Comparison of ENCODE assay signal across 14 cellular contexts in the genomic region with DNA sequence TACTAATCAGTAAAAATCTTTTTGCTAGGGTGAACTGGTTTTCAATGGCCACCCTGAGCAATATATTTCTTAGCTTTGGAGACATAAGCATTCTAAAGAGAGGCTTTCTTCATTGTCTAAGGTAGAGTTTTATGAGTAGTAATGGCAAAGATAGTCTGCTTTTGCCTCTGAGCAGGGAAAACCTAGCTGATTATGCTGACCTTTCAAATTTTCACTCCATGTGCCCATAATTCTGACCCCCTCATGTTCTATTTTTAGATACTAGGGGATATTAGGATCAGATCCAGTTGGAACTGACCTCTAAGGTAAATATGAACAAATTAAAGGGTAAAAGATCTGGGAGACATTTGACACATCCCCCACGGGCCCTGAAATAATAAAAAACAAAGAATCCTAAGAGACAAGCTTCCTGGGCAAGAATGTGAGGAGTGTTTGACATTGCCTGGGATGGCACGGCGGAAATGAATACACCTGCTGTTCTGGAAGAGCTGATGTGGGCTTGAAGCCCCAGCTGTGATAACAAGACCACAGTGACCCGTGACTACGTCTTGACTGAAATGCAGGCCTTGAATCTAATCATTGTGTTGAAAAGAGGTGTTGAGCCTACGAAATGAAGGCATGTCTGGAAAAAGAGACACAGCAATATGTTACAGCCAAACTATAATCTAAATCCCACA.
A peak's percentile ranks its signal among the peaks of the same experiment; 100 is the strongest.
DNase-seq lines count a peak whose midpoint lies in the region; FAIRE-seq and TF ChIP-seq lines count a peak whose summit lies in the region.
"Had no signal": no experiment of that assay in that cellular context is flagged by ENCODE, and none has a peak within 500 bp of the region (broad histone marks: within the 10 kb centered on the region; RNA-seq: fewer than 3 reads in every experiment).

No MANE protein-coding gene starts in this region.

- H3K9ac ChIP-seq in astrocyte (ENCODE audit: low read length) = no peak overlapping the region
- H3K9ac ChIP-seq in neural cell (ENCODE audit: low read length) = no peak overlapping the region
- H3K9ac ChIP-seq: BLaER1 had no signal

- TF ChIP-seq EP300 in neural cell (conservative IDR thresholded peaks at IDR 0.05; ENCODE audit: poor library complexity, severe bottlenecking) = peak; percentile 23

- peaks cover 5% of the 10 kb centered on the region for H3K9me3 Mint-ChIP-seq in activated CD4-positive, alpha-beta T cell treated with anti-CD3 and anti-CD28 coated beads, Interleukin-2, amount 10 ng/mL, durations not matched to agents 24 days and 14 days
- H3K9me3 Mint-ChIP-seq in astrocyte (ENCODE audit: unreplicated experiment) = no peaks in the 10 kb centered on the region

- H3K27ac Mint-ChIP-seq in activated CD4-positive, alpha-beta T cell treated with anti-CD3 and anti-CD28 coated beads, Interleukin-2, amount 10 ng/mL, durations not matched to agents 24 days and 14 days = no peak overlapping the region
- H3K27ac Mint-ChIP-seq in astrocyte (ENCODE audit: unreplicated experiment) = no peak overlapping the region
- H3K27ac Mint-ChIP-seq: CD8-positive, alpha-beta memory T cell had no signal

- H3F3A ChIP-seq in neural cell (ENCODE audit: insufficient read depth, low read length, poor library complexity, severe bottlenecking) = no peaks in the 10 kb centered on the region

- no peaks in the 10 kb centered on the region for H3K4me1 Mint-ChIP-seq in activated CD4-positive, alpha-beta T cell treated with anti-CD3 and anti-CD28 coated beads, Interleukin-2, amount 10 ng/mL, durations not matched to agents 24 days and 14 days
- H3K4me1 Mint-ChIP-seq in astrocyte (ENCODE audit: low read depth, unreplicated experiment) = peaks cover 1% of the 10 kb centered on the region
- H3K4me1 Mint-ChIP-seq: CD8-positive, alpha-beta memory T cell had no signal

- H3K4me3 ChIP-seq in astrocyte (ENCODE audit: insufficient read depth, low read depth, low read length) = no peak overlapping the region
- H3K4me3 ChIP-seq in neural cell (ENCODE audit: low read length) = no peak overlapping the region
- H3K4me3 ChIP-seq: BLaER1 had no signal

- no peak overlapping the region for H2AFZ ChIP-seq in astrocyte (ENCODE audit: low read depth, low read length)
- no peak overlapping the region for H2AFZ ChIP-seq in neural cell (ENCODE audit: low read depth, low read length)

- H3K36me3 ChIP-seq in astrocyte (ENCODE audit: insufficient read depth, low read length) (no peaks in the 10 kb centered on the region), neural cell (ENCODE audit: insufficient read depth, low read length) (no peaks in the 10 kb centered on the region)
- H3K36me3 ChIP-seq: BLaER1 had no signal

- peak; percentile 8 for DNase-seq in activated CD4-positive, alpha-beta T cell treated with anti-CD3 and anti-CD28 coated beads, Interleukin-2, amount 10 ng/mL, durations not matched to agents 24 days and 14 days
- no peak for DNase-seq in activated CD4-positive, alpha-beta T cell treated with anti-CD3 and anti-CD28 coated beads for 48 hours
- DNase-seq in astrocyte (ENCODE audit: low read depth) = no peak
- DNase-seq in activated T-cell treated with anti-CD3 and anti-CD28 coated beads, Interleukin-2, amount 50 U/mL, for 1 hour = no peak
- no peak for DNase-seq in cerebellum (ENCODE audit: low spot score)
- no peak for DNase-seq in SIG-M5 treated with dmso at 0.1 percent for 504 hours (lab: John Stamatoyannopoulos, UW; ENCODE audit: unreplicated experiment)
- DNase-seq: AML-193; CD8-positive, alpha-beta memory T cell; DMS53; GF-D8 had no signal

- H4K20me1 ChIP-seq in astrocyte (ENCODE audit: insufficient read depth, low read length) = no peaks in the 10 kb centered on the region
- H4K20me1 ChIP-seq in neural cell (ENCODE audit: insufficient read depth) = no peaks in the 10 kb centered on the region
- H4K20me1 ChIP-seq: BLaER1 had no signal

- no peak overlapping the region for H3K27ac ChIP-seq in astrocyte (ENCODE audit: low read depth, low read length)
- H3K27ac ChIP-seq in neural cell (ENCODE audit: low read length) = no peak overlapping the region
- H3K27ac ChIP-seq: 22Rv1, BLaER1 had no signal

- no peak for TF ChIP-seq RAD21 in neural cell (conservative IDR thresholded peaks at IDR 0.05)

- no peaks in the 10 kb centered on the region for H3K36me3 Mint-ChIP-seq in activated CD4-positive, alpha-beta T cell treated with anti-CD3 and anti-CD28 coated beads, Interleukin-2, amount 10 ng/mL, durations not matched to agents 24 days and 14 days (ENCODE audit: low read depth)
- H3K36me3 Mint-ChIP-seq in astrocyte (ENCODE audit: low read depth, unreplicated experiment) = no peaks in the 10 kb centered on the region
- H3K36me3 Mint-ChIP-seq: CD8-positive, alpha-beta memory T cell had no signal

- H3K9me2 ChIP-seq in neural cell (ENCODE audit: insufficient read depth, low read length) = no peaks in the 10 kb centered on the region

- no peak overlapping the region for H3K4me3 Mint-ChIP-seq in activated CD4-positive, alpha-beta T cell treated with anti-CD3 and anti-CD28 coated beads, Interleukin-2, amount 10 ng/mL, durations not matched to agents 24 days and 14 days
- H3K4me3 Mint-ChIP-seq in astrocyte (ENCODE audit: unreplicated experiment) = no peak overlapping the region
- H3K4me3 Mint-ChIP-seq: CD8-positive, alpha-beta memory T cell had no signal

- TF ChIP-seq CTCF in astrocyte (IDR thresholded peaks at IDR 0.05; ENCODE audit: insufficient read depth, low read depth, low read length) = no peak
- TF ChIP-seq CTCF in neural cell (IDR thresholded peaks at IDR 0.05; ENCODE audit: poor library complexity, severe bottlenecking) = no peak

- FAIRE-seq in astrocyte (lab: Jason Lieb, UNC) = peak; percentile 20
- FAIRE-seq: H54 had no signal

- no peak overlapping the region for H3K4me2 ChIP-seq in astrocyte (ENCODE audit: low read length)
- no peak overlapping the region for H3K4me2 ChIP-seq in neural cell (ENCODE audit: low read length)
- H3K4me2 ChIP-seq: BLaER1 had no signal

- no peaks in the 10 kb centered on the region for H3K27me3 ChIP-seq in astrocyte (ENCODE audit: insufficient read depth, low read length)
- H3K27me3 ChIP-seq in neural cell (ENCODE audit: insufficient read depth, low read depth, low read length) = no peaks in the 10 kb centered on the region
- H3K27me3 ChIP-seq: BLaER1 had no signal

- H3K9me3 ChIP-seq in astrocyte (ENCODE audit: insufficient read depth, low read depth, low read length) (peaks cover 9% of the 10 kb centered on the region), neural cell (ENCODE audit: low read length) (no peaks in the 10 kb centered on the region)
- H3K9me3 ChIP-seq: BLaER1 had no signal

- H3K27me3 Mint-ChIP-seq in activated CD4-positive, alpha-beta T cell treated with anti-CD3 and anti-CD28 coated beads, Interleukin-2, amount 10 ng/mL, durations not matched to agents 24 days and 14 days = no peaks in the 10 kb centered on the region
- no peaks in the 10 kb centered on the region for H3K27me3 Mint-ChIP-seq in astrocyte (ENCODE audit: low read depth, unreplicated experiment)
- H3K27me3 Mint-ChIP-seq: CD8-positive, alpha-beta memory T cell had no signal

- H3K79me2 ChIP-seq in astrocyte (ENCODE audit: insufficient read depth, low read length) (no peaks in the 10 kb centered on the region), neural cell (replicated peaks; ENCODE audit: insufficient read depth, low read length) (no peaks in the 10 kb centered on the region)

- intact Hi-C loops in activated CD4-positive, alpha-beta T cell treated with anti-CD3 and anti-CD28 coated beads, Interleukin-2, amount 10 ng/mL, durations not matched to agents 24 days and 14 days (cut with micrococcal nuclease) = no loop called here

- no peaks in the 10 kb centered on the region for H3K4me1 ChIP-seq in astrocyte (ENCODE audit: insufficient read depth, low read length)
- H3K4me1 ChIP-seq: BLaER1 had no signal

TF ChIP-seq in neural cell, 6 proteins besides CTCF, POLR2A, EP300 and RAD21:
- no peak for TF ChIP-seq POLR2AphosphoS5 (IDR thresholded peaks at IDR 0.05)
- TF ChIP-seq SMC3 (conservative IDR thresholded peaks at IDR 0.05; ENCODE audit: poor library complexity) = no peak
- no peak for TF ChIP-seq TAF1 (IDR thresholded peaks at IDR 0.05; ENCODE audit: low read depth)
- no peak for TF ChIP-seq EZH2 (IDR thresholded peaks at IDR 0.05; ENCODE audit: borderline replicate concordance, insufficient read depth, low read length, poor library complexity, severe bottlenecking)
- TF ChIP-seq, protein P1, sequence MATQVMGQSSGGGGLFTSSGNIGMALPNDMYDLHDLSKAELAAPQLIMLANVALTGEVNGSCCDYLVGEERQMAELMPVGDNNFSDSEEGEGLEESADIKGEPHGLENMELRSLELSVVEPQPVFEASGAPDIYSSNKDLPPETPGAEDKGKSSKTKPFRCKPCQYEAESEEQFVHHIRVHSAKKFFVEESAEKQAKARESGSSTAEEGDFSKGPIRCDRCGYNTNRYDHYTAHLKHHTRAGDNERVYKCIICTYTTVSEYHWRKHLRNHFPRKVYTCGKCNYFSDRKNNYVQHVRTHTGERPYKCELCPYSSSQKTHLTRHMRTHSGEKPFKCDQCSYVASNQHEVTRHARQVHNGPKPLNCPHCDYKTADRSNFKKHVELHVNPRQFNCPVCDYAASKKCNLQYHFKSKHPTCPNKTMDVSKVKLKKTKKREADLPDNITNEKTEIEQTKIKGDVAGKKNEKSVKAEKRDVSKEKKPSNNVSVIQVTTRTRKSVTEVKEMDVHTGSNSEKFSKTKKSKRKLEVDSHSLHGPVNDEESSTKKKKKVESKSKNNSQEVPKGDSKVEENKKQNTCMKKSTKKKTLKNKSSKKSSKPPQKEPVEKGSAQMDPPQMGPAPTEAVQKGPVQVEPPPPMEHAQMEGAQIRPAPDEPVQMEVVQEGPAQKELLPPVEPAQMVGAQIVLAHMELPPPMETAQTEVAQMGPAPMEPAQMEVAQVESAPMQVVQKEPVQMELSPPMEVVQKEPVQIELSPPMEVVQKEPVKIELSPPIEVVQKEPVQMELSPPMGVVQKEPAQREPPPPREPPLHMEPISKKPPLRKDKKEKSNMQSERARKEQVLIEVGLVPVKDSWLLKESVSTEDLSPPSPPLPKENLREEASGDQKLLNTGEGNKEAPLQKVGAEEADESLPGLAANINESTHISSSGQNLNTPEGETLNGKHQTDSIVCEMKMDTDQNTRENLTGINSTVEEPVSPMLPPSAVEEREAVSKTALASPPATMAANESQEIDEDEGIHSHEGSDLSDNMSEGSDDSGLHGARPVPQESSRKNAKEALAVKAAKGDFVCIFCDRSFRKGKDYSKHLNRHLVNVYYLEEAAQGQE (IDR thresholded peaks at IDR 0.05; ENCODE audit: borderline replicate concordance) = no peak
- TF ChIP-seq MXI1 (conservative IDR thresholded peaks at IDR 0.05; ENCODE audit: poor library complexity, severe bottlenecking) = no peak
TF ChIP-seq in neural cell: peak in this region for 0.
